19 cellular contexts compared by ENCODE assay signal in the genomic region with DNA sequence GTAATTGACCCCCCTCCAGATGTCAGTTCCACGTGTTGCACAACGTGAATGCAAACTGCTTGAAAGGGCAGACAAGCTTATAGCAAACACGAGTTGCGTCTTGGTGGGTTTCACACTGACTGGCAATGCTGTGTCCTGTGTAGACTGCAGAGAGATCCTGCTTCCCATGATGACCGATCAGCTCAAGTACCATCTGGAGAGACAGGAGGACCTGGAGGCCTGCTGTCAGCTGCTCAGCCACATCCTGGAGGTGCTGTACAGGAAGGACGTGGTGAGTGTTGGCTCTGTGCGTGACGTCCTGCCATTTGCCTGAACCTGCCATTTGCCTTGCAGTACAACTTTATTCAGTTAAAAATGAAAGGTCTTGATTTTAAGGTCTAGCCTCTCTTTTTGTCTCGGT.
"Had no signal": no experiment of that assay in that cellular context is flagged by ENCODE, and none has a peak within 500 bp of the region (broad histone marks: within the 10 kb centered on the region; RNA-seq: fewer than 3 reads in every experiment).

No MANE protein-coding gene starts in this region.

- ATAC-seq: activated T-cell treated with anti-CD3 and anti-CD28 coated beads, Interleukin-2, amount 50 U/mL, for 4 hours; esophagus mucosa; gastroesophageal sphincter; heart right ventricle; stimulated activated memory B cell treated with anti-CD40 and anti-IgM and Interleukin-4, amounts not matched to agents 10 μg/mL and 1 μg/mL and 100 μg/mL, for 72 hours had no signal

- DNase-seq: activated CD4-positive, alpha-beta memory T cell treated with anti-CD3 and anti-CD28 coated beads, Interleukin-2, amount 10 ng/mL, durations not matched to agents 7 days and 5 days; activated CD4-positive, alpha-beta T cell treated with anti-CD3 and anti-CD28 coated beads for 48 hours; activated CD4-positive, CD25-positive, alpha-beta regulatory T cell; activated CD8-positive, alpha-beta memory T cell treated with anti-CD3 and anti-CD28 coated beads, Interleukin-2, amount 50 U/mL, for 4 hours; activated naive CD4-positive, alpha-beta T cell treated with anti-CD3 and anti-CD28 coated beads for 36 hours; activated T-cell treated with anti-CD3 and anti-CD28 coated beads, Interleukin-2, amount 50 U/mL, for 4 hours; cortex of kidney; effector CD4-positive, alpha-beta T cell; heart right ventricle; mesendoderm; sigmoid colon; stimulated activated CD4-positive, alpha-beta T cell treated with anti-CD3 and anti-CD28 coated beads, Interleukin-4, amount 100 ng/mL, for 4 hours; testis; upper lobe of left lung had no signal

- H3K4me1 ChIP-seq: ascending aorta, gastroesophageal sphincter, heart right ventricle, sigmoid colon, testis, upper lobe of left lung had no signal

- H3K4me3 ChIP-seq: ascending aorta, gastroesophageal sphincter, heart right ventricle, sigmoid colon, testis, upper lobe of left lung had no signal

- H3K9me3 ChIP-seq: ascending aorta, gastroesophageal sphincter, heart right ventricle, neutrophil, sigmoid colon, testis, upper lobe of left lung had no signal

- H3K36me3 ChIP-seq: neutrophil had no signal
